1 cellular context compared by ENCODE assay signal in the genomic region with DNA sequence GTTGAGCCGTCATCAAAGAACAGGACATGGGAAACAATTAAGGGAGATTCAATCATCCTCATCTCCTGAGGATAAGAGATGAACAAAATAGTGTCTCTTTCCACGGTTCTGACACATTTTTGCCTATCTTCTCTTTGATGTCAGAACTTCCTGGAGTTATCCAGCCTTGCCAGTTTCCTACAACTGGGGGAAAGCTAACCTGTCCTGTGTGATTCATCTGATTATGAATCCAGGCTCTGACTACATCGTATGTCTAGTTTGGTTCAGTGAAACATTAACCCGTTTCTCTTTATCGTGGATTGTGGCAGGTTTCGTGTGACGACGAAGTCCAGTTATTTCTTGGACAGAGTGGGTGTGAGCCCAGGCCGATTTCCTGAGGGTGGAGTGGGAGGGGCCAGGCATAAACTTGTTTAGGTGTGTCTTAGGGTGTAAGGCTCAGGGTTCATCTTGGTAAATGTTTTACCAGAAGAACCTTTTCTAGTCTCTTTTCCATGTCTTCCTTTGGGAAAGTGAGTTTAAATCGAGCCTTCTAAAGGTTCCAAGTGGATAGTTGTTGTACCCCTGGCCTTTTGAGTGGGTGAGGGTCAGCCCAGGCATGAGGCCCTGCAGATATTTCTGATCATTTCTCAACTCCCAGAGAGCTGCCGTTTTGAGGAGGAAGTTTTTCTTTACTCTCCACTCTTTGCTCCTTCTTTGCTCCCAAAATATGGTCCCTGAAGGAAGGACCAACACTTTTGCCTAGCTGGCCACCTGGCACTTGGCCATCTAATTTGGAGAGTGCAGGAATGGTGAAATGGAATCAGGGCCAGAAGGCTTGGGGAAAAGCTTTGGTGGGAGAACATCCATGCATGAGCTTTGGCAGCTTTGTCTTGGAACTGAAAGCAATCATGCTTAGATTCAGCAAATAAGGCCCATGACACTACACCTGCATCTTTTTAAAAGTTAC.
TF ChIP-seq lines count a peak whose summit lies in the region.

No MANE protein-coding gene starts in this region.

TF ChIP-seq in HepG2, 621 proteins besides CTCF, POLR2A, EP300 and RAD21 (continued from another document and continues in another):
- TF ChIP-seq, protein P1, sequence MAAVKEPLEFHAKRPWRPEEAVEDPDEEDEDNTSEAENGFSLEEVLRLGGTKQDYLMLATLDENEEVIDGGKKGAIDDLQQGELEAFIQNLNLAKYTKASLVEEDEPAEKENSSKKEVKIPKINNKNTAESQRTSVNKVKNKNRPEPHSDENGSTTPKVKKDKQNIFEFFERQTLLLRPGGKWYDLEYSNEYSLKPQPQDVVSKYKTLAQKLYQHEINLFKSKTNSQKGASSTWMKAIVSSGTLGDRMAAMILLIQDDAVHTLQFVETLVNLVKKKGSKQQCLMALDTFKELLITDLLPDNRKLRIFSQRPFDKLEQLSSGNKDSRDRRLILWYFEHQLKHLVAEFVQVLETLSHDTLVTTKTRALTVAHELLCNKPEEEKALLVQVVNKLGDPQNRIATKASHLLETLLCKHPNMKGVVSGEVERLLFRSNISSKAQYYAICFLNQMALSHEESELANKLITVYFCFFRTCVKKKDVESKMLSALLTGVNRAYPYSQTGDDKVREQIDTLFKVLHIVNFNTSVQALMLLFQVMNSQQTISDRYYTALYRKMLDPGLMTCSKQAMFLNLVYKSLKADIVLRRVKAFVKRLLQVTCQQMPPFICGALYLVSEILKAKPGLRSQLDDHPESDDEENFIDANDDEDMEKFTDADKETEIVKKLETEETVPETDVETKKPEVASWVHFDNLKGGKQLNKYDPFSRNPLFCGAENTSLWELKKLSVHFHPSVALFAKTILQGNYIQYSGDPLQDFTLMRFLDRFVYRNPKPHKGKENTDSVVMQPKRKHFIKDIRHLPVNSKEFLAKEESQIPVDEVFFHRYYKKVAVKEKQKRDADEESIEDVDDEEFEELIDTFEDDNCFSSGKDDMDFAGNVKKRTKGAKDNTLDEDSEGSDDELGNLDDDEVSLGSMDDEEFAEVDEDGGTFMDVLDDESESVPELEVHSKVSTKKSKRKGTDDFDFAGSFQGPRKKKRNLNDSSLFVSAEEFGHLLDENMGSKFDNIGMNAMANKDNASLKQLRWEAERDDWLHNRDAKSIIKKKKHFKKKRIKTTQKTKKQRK (IDR thresholded peaks at IDR 0.05; ENCODE audit: low read length): no peak
- TF ChIP-seq, protein P2, sequence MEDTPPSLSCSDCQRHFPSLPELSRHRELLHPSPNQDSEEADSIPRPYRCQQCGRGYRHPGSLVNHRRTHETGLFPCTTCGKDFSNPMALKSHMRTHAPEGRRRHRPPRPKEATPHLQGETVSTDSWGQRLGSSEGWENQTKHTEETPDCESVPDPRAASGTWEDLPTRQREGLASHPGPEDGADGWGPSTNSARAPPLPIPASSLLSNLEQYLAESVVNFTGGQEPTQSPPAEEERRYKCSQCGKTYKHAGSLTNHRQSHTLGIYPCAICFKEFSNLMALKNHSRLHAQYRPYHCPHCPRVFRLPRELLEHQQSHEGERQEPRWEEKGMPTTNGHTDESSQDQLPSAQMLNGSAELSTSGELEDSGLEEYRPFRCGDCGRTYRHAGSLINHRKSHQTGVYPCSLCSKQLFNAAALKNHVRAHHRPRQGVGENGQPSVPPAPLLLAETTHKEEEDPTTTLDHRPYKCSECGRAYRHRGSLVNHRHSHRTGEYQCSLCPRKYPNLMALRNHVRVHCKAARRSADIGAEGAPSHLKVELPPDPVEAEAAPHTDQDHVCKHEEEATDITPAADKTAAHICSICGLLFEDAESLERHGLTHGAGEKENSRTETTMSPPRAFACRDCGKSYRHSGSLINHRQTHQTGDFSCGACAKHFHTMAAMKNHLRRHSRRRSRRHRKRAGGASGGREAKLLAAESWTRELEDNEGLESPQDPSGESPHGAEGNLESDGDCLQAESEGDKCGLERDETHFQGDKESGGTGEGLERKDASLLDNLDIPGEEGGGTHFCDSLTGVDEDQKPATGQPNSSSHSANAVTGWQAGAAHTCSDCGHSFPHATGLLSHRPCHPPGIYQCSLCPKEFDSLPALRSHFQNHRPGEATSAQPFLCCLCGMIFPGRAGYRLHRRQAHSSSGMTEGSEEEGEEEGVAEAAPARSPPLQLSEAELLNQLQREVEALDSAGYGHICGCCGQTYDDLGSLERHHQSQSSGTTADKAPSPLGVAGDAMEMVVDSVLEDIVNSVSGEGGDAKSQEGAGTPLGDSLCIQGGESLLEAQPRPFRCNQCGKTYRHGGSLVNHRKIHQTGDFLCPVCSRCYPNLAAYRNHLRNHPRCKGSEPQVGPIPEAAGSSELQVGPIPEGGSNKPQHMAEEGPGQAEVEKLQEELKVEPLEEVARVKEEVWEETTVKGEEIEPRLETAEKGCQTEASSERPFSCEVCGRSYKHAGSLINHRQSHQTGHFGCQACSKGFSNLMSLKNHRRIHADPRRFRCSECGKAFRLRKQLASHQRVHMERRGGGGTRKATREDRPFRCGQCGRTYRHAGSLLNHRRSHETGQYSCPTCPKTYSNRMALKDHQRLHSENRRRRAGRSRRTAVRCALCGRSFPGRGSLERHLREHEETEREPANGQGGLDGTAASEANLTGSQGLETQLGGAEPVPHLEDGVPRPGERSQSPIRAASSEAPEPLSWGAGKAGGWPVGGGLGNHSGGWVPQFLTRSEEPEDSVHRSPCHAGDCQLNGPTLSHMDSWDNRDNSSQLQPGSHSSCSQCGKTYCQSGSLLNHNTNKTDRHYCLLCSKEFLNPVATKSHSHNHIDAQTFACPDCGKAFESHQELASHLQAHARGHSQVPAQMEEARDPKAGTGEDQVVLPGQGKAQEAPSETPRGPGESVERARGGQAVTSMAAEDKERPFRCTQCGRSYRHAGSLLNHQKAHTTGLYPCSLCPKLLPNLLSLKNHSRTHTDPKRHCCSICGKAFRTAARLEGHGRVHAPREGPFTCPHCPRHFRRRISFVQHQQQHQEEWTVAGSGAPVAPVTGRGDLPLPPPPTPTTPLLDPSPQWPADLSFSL (CRISPR knock-in tag; IDR thresholded peaks at IDR 0.05): no peak
- TF ChIP-seq, protein P3, sequence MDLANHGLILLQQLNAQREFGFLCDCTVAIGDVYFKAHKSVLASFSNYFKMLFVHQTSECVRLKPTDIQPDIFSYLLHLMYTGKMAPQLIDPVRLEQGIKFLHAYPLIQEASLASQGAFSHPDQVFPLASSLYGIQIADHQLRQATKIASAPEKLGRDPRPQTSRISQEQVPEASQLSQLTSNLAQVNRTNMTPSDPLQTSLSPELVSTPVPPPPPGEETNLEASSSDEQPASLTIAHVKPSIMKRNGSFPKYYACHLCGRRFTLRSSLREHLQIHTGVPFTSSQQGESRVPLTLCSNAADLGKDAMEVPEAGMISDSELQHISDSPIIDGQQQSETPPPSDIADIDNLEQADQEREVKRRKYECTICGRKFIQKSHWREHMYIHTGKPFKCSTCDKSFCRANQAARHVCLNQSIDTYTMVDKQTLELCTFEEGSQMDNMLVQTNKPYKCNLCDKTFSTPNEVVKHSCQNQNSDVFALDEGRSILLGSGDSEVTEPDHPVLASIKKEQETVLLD (CRISPR knock-in tag; IDR thresholded peaks at IDR 0.05; ENCODE audit: low read depth): no peak
- peak; percentile 87; the same call in 1 of the 2 replicates for TF ChIP-seq BRCA1 (CRISPR knock-in tag; IDR thresholded peaks at IDR 0.05)
- TF ChIP-seq, protein P4, sequence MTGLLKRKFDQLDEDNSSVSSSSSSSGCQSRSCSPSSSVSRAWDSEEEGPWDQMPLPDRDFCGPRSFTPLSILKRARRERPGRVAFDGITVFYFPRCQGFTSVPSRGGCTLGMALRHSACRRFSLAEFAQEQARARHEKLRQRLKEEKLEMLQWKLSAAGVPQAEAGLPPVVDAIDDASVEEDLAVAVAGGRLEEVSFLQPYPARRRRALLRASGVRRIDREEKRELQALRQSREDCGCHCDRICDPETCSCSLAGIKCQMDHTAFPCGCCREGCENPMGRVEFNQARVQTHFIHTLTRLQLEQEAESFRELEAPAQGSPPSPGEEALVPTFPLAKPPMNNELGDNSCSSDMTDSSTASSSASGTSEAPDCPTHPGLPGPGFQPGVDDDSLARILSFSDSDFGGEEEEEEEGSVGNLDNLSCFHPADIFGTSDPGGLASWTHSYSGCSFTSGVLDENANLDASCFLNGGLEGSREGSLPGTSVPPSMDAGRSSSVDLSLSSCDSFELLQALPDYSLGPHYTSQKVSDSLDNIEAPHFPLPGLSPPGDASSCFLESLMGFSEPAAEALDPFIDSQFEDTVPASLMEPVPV (CRISPR knock-in tag; IDR thresholded peaks at IDR 0.05): 0 out of 2 replicates have a peak, but pooled peaks have one; percentile 63
- TF ChIP-seq, protein P5, sequence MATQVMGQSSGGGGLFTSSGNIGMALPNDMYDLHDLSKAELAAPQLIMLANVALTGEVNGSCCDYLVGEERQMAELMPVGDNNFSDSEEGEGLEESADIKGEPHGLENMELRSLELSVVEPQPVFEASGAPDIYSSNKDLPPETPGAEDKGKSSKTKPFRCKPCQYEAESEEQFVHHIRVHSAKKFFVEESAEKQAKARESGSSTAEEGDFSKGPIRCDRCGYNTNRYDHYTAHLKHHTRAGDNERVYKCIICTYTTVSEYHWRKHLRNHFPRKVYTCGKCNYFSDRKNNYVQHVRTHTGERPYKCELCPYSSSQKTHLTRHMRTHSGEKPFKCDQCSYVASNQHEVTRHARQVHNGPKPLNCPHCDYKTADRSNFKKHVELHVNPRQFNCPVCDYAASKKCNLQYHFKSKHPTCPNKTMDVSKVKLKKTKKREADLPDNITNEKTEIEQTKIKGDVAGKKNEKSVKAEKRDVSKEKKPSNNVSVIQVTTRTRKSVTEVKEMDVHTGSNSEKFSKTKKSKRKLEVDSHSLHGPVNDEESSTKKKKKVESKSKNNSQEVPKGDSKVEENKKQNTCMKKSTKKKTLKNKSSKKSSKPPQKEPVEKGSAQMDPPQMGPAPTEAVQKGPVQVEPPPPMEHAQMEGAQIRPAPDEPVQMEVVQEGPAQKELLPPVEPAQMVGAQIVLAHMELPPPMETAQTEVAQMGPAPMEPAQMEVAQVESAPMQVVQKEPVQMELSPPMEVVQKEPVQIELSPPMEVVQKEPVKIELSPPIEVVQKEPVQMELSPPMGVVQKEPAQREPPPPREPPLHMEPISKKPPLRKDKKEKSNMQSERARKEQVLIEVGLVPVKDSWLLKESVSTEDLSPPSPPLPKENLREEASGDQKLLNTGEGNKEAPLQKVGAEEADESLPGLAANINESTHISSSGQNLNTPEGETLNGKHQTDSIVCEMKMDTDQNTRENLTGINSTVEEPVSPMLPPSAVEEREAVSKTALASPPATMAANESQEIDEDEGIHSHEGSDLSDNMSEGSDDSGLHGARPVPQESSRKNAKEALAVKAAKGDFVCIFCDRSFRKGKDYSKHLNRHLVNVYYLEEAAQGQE (IDR thresholded peaks at IDR 0.05; ENCODE audit: borderline replicate concordance in 1 of 2, low read depth in 1 of 2, low read length in 2 of 2): peak in 1 of 2 experiments; percentile 36; a peak in 2 of 4 replicates
- TF ChIP-seq, protein P6, sequence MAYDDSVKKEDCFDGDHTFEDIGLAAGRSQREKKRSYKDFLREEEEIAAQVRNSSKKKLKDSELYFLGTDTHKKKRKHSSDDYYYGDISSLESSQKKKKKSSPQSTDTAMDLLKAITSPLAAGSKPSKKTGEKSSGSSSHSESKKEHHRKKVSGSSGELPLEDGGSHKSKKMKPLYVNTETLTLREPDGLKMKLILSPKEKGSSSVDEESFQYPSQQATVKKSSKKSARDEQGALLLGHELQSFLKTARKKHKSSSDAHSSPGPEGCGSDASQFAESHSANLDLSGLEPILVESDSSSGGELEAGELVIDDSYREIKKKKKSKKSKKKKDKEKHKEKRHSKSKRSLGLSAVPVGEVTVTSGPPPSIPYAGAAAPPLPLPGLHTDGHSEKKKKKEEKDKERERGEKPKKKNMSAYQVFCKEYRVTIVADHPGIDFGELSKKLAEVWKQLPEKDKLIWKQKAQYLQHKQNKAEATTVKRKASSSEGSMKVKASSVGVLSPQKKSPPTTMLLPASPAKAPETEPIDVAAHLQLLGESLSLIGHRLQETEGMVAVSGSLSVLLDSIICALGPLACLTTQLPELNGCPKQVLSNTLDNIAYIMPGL (CRISPR knock-in tag; IDR thresholded peaks at IDR 0.05; ENCODE audit: borderline replicate concordance in 1 of 2, low read depth in 1 of 2): peak; percentile 66 to 80; a peak in 3 of 4 replicates
- TF ChIP-seq ZNF598 (CRISPR knock-in tag; IDR thresholded peaks at IDR 0.05; ENCODE audit: borderline replicate concordance): no peak
- 0 out of 2 replicates have a peak, but pooled peaks have one; percentile 62 for TF ChIP-seq ZBTB3 (CRISPR knock-in tag; IDR thresholded peaks at IDR 0.05; ENCODE audit: borderline replicate concordance, low read depth)
- peak; percentile 48; the same call in 1 of the 2 replicates for TF ChIP-seq ZNF441 (CRISPR knock-in tag; IDR thresholded peaks at IDR 0.05; ENCODE audit: borderline replicate concordance)
- peak; percentile 49; the same call in 1 of the 2 replicates for TF ChIP-seq SRF (IDR thresholded peaks at IDR 0.05; ENCODE audit: low read depth, low read length)
- TF ChIP-seq POLR2AphosphoS5 (IDR thresholded peaks at IDR 0.05; ENCODE audit: low read depth, low read length): peak; percentile 96
- TF ChIP-seq, protein P7, sequence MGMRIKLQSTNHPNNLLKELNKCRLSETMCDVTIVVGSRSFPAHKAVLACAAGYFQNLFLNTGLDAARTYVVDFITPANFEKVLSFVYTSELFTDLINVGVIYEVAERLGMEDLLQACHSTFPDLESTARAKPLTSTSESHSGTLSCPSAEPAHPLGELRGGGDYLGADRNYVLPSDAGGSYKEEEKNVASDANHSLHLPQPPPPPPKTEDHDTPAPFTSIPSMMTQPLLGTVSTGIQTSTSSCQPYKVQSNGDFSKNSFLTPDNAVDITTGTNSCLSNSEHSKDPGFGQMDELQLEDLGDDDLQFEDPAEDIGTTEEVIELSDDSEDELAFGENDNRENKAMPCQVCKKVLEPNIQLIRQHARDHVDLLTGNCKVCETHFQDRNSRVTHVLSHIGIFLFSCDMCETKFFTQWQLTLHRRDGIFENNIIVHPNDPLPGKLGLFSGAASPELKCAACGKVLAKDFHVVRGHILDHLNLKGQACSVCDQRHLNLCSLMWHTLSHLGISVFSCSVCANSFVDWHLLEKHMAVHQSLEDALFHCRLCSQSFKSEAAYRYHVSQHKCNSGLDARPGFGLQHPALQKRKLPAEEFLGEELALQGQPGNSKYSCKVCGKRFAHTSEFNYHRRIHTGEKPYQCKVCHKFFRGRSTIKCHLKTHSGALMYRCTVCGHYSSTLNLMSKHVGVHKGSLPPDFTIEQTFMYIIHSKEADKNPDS (CRISPR knock-in tag; IDR thresholded peaks at IDR 0.05): 0 out of 2 replicates have a peak, but pooled peaks have one; percentile 48
- no peak for TF ChIP-seq ZBTB8A (CRISPR knock-in tag; IDR thresholded peaks at IDR 0.05; ENCODE audit: borderline replicate concordance, low read depth)
- peak; percentile 70; the same call in 1 of the 2 replicates for TF ChIP-seq ZNF501 (CRISPR knock-in tag; IDR thresholded peaks at IDR 0.05)
- no peak for TF ChIP-seq NFIB (CRISPR knock-in tag; IDR thresholded peaks at IDR 0.05; ENCODE audit: borderline replicate concordance)
- TF ChIP-seq, protein P8, sequence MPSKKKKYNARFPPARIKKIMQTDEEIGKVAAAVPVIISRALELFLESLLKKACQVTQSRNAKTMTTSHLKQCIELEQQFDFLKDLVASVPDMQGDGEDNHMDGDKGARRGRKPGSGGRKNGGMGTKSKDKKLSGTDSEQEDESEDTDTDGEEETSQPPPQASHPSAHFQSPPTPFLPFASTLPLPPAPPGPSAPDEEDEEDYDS (CRISPR knock-in tag; IDR thresholded peaks at IDR 0.05): peak; percentile 98
